In the genomic region with DNA sequence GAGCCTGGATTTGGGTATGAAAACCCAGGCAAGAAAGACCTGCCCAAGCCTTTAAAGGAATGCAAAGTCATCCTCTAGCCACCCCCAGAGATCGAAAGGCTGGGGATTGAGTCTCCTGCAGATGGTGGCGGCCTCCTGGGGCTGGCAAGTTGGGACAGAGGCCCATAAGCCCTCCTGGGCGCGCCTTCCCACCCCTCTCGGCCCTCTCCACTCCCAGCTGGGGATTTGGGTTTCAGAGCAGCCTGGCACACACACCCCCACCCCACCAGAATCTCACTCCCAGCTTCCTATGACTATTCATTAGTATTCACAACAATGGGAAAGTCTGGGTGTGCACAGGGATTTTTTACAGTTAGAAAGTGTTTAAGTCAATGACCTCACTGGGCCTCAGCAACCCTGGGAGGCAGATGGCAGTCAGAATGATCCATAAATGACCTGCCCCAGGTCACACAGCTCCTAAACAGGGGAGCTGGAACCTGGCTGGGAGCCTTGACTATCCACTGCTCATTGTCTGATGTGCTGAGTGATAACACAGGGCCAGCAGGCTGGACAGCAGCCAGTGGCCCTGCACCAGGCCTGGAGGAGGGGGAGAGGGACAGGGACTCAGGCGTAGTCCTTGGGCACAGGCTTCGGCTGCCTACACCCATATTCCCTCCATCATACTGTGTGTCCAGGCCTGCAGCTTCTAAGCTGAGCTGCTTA, we compare ENCODE assay signal across 7 cellular contexts. TPM values are rescaled to one million over a fixed set of nuclear protein-coding genes. Genes with fewer than 3 reads are reported as not detected.
DNase-seq lines count a peak whose midpoint lies in the region; FAIRE-seq and TF ChIP-seq lines count a peak whose summit lies in the region.
"Had no signal": no experiment of that assay in that cellular context is flagged by ENCODE, and none has a peak within 500 bp of the region (broad histone marks: within the 10 kb centered on the region; RNA-seq: fewer than 3 reads in every experiment).

No MANE protein-coding gene starts in this region.

- H3K27ac ChIP-seq in osteoblast (ENCODE audit: low read depth, low read length): no peak overlapping the region

- H3K79me2 ChIP-seq in osteoblast (ENCODE audit: insufficient read depth, low read length): peaks cover 29% of the 10 kb centered on the region

- peaks cover 35% of the 10 kb centered on the region for H3K4me1 ChIP-seq in osteoblast (ENCODE audit: insufficient read depth, low read length)

- H3K36me3 ChIP-seq in bronchial epithelial cell (ENCODE audit: control insufficient read depth, insufficient read depth, low read length) (peaks cover 5% of the 10 kb centered on the region), osteoblast (ENCODE audit: insufficient read depth, low read length) (no peaks in the 10 kb centered on the region)

- no peak for TF ChIP-seq CTCF in bronchial epithelial cell (IDR thresholded peaks at IDR 0.05; ENCODE audit: insufficient read depth, low read length, severe bottlenecking)
- TF ChIP-seq CTCF in osteoblast (IDR thresholded peaks at IDR 0.05; ENCODE audit: extremely low read depth, low read depth, low read length): no peak

- DNase-seq in M059J (ENCODE audit: low read depth) (peak; percentile 57), bronchial epithelial cell (ENCODE audit: low read depth) (peak; percentile 80), osteoblast (ENCODE audit: insufficient read length, low spot score, missing footprints) (peak; percentile 93), UCSD-AML1 (lab: John Stamatoyannopoulos, UW; ENCODE audit: unreplicated experiment) (no peak), RCC 7860 (ENCODE audit: low spot score) (no peak), RPMI8226 (no peak)

- no peak overlapping the region for H3K4me3 ChIP-seq in bronchial epithelial cell (ENCODE audit: low read depth, low read length)
- no peak overlapping the region for H3K4me3 ChIP-seq in osteoblast (ENCODE audit: insufficient read depth, low read length)

- FAIRE-seq in bronchial epithelial cell (lab: Jason Lieb, UNC): no peak
- no peak for FAIRE-seq in RCC 7860 (lab: Jason Lieb, UNC)
- FAIRE-seq: islet of Langerhans had no signal

- no peak overlapping the region for H2AFZ ChIP-seq in osteoblast (ENCODE audit: low read length)

- peaks cover 18% of the 10 kb centered on the region for H4K20me1 ChIP-seq in osteoblast (ENCODE audit: insufficient read depth, low read length)

- H3K9me3 ChIP-seq in osteoblast (ENCODE audit: low read depth, low read length): no peaks in the 10 kb centered on the region

- no peaks in the 10 kb centered on the region for H3K27me3 ChIP-seq in bronchial epithelial cell (ENCODE audit: control insufficient read depth, insufficient read depth, low read length)
- no peaks in the 10 kb centered on the region for H3K27me3 ChIP-seq in osteoblast (ENCODE audit: insufficient read depth, low read length)

- no peak overlapping the region for H3K4me2 ChIP-seq in osteoblast (ENCODE audit: insufficient read depth, low read length)

RNA-seq across cellular contexts. Expression of gene NHERF1, which starts 12.1 kb away (rescaled TPM):
- 63.1 and 80.7 TPM in 2 replicates for total RNA-seq in M059J (2014; rRNA removed; shearing (Covaris generic))
- 35.3 and 55.8 TPM in 2 replicates for total RNA-seq in bronchial epithelial cell
- total RNA-seq in osteoblast: 15.9 and 22.1 TPM in 2 replicates

RNA-seq across cellular contexts. Expression of gene NAT9, which starts 15.6 kb away (rescaled TPM):
- total RNA-seq in M059J (2014; rRNA removed; shearing (Covaris generic)): 18.4 and 18.5 TPM in 2 replicates
- total RNA-seq in bronchial epithelial cell (35.8 and 64.5 TPM in 2 replicates), osteoblast (33.0 and 35.1 TPM in 2 replicates)

RNA-seq across cellular contexts. Expression of gene RAB37, which starts 23.5 kb away (rescaled TPM):
- not detected in 2 replicates for total RNA-seq in M059J (2014; rRNA removed; shearing (Covaris generic))
- total RNA-seq in bronchial epithelial cell: under 0.01 and 0.38 TPM in 2 replicates
- total RNA-seq in osteoblast: under 0.01 and 0.36 TPM in 2 replicates

RNA-seq across cellular contexts. Expression of gene CD300LF, which starts 47.8 kb away (rescaled TPM):
- total RNA-seq in M059J (2014; rRNA removed; shearing (Covaris generic)): not detected in 2 replicates
- total RNA-seq in bronchial epithelial cell (not detected in 2 replicates), osteoblast (not detected in 2 replicates)

Comparison
In these comparisons a context has a peak if more than half of its experiments do, and no peak if none do; other contexts are left out.
1. DNase-seq: peak in M059J (single experiment), bronchial epithelial cell (single experiment) and osteoblast (single experiment); none in UCSD-AML1 (single experiment), RCC 7860 (single experiment) and RPMI8226 (single experiment).